Comparison of ENCODE assay signal across 17 cellular contexts in genomic region chr1:19213580-19213979, GRCh38.
"Had no signal": no experiment of that assay in that cellular context is flagged by ENCODE, and none has a peak within 500 bp of the region (broad histone marks: within the 10 kb centered on the region; RNA-seq: fewer than 3 reads in every experiment).

No MANE protein-coding gene starts in this region.

- H3K4me3 ChIP-seq: body of pancreas, mucosa of descending colon, thyroid gland had no signal

- H3K27ac ChIP-seq: body of pancreas, thyroid gland had no signal

- DNase-seq: activated CD4-positive, alpha-beta T cell treated with anti-CD3 and anti-CD28 coated beads for 48 hours; activated naive CD4-positive, alpha-beta T cell; activated T-cell treated with anti-CD3 and anti-CD28 coated beads, Interleukin-2, amount 50 U/mL, for 1 hour; amygdala; body of pancreas; caudate nucleus; mucosa of descending colon; nucleus accumbens; posterior cingulate gyrus; retina; stimulated activated CD4-positive, alpha-beta T cell treated with anti-CD3 and anti-CD28 coated beads, Interleukin-12 subunit alpha, Interleukin-12 subunit beta, amount 100 ng/mL, for 4 hours; stimulated activated CD4-positive, alpha-beta T cell treated with anti-CD3 and anti-CD28 coated beads, Interleukin-2, amount 100 ng/mL, for 24 hours; thyroid gland had no signal

- H3K9me3 ChIP-seq: body of pancreas, mucosa of descending colon, thyroid gland had no signal

- H3K27ac Mint-ChIP-seq: nephron, WTC11 had no signal

- H3K4me3 Mint-ChIP-seq: WTC11 had no signal

- H3K27me3 ChIP-seq: body of pancreas, thyroid gland had no signal

- H3K9me3 Mint-ChIP-seq: nephron, WTC11 had no signal

- ATAC-seq: body of pancreas, esophagus mucosa, left lobe of liver, mucosa of descending colon, WTC11 had no signal
